26 cellular contexts compared by ENCODE assay signal in genomic region chr21:46416551-46416950, GRCh38. TPM values are rescaled to one million over a fixed set of nuclear protein-coding genes. Genes with fewer than 3 reads are reported as not detected.
DNase-seq lines count a peak whose midpoint lies in the region; ATAC-seq, FAIRE-seq and TF ChIP-seq lines count a peak whose summit lies in the region.
"Had no signal": no experiment of that assay in that cellular context is flagged by ENCODE, and none has a peak within 500 bp of the region (broad histone marks: within the 10 kb centered on the region; RNA-seq: fewer than 3 reads in every experiment).

No MANE protein-coding gene starts in this region.

- CTCF ChIA-PET in RWPE1 (lab: Yijun Ruan, JAX): no interaction called here

- DNase-seq in left cardiac atrium: peak; percentile 9
- no peak for DNase-seq in cardiac septum (ENCODE audit: low spot score)
- DNase-seq in RWPE1 (ENCODE audit: low spot score): no peak
- DNase-seq in kidney: peak; percentile 58
- peak; percentile 11 to 53 for DNase-seq in psoas muscle
- DNase-seq in HUDEP-2 (lab: John Stamatoyannopoulos, UW; ENCODE audit: unreplicated experiment in 76 of 76): no peak
- DNase-seq in testis: no peak
- no peak for DNase-seq in NCI-H526 (lab: John Stamatoyannopoulos, UW)
- DNase-seq: 8988T; ACHN; CD4-positive, alpha-beta memory T cell; DMS79 treated with DMSO at 0.1 percent for 48 hours; GF-D8; HCEC 1CT; Kasumi-1; NCI-H1092 treated with DMSO at 0.1 percent for 48 hours; NCI-H1436; NCI-H187 treated with DMSO at 0.1 percent for 48 hours; NCI-H2107; NCI-H446 treated with DMSO at 0.1 percent for 48 hours; NCI-H526 treated with DMSO at 0.1 percent for 48 hours; PC-9; SHP77 treated with DMSO at 0.1 percent for 48 hours had no signal

- H3K27ac ChIP-seq in RWPE1 (peak overlapping the region; percentile 23; the same call in 1 of the 2 replicates), kidney (ENCODE audit: low read depth in 2 of 2, low read length in 2 of 2) (no peak overlapping the region), psoas muscle (no peak overlapping the region), testis (no peak overlapping the region)
- H3K27ac ChIP-seq: PC-9, SK-N-MC had no signal

- H3K9me3 ChIP-seq in kidney (ENCODE audit: control insufficient read depth in 1 of 2, low read length in 2 of 2): no peaks in the 10 kb centered on the region
- H3K9me3 ChIP-seq in psoas muscle: no peaks in the 10 kb centered on the region
- no peaks in the 10 kb centered on the region for H3K9me3 ChIP-seq in testis

- FAIRE-seq in kidney (lab: Jason Lieb, UNC): no peak
- FAIRE-seq: GM12891, H1 had no signal

- H3K4me3 ChIP-seq in kidney (ENCODE audit: low read length in 2 of 2): no peak overlapping the region
- H3K4me3 ChIP-seq in psoas muscle: no peak overlapping the region
- H3K4me3 ChIP-seq in testis: no peak overlapping the region
- H3K4me3 ChIP-seq: PC-9, SK-N-MC had no signal

- no peak for TF ChIP-seq POLR2A in testis (IDR thresholded peaks at IDR 0.05)

- no peaks in the 10 kb centered on the region for H3K4me1 ChIP-seq in kidney (ENCODE audit: control insufficient read depth in 1 of 2, insufficient read depth in 1 of 2, low read depth in 1 of 2, low read length in 2 of 2)
- H3K4me1 ChIP-seq in psoas muscle: no peaks in the 10 kb centered on the region
- no peaks in the 10 kb centered on the region for H3K4me1 ChIP-seq in testis

- intact Hi-C loops in left cardiac atrium (cut with DNase I) (no loop called here), cardiac septum (cut with DNase I) (no loop called here), kidney (cut with DNase I) (no loop called here), psoas muscle (cut with DNase I) (no loop called here), testis (cut with DNase I; ENCODE audit: low total_unique reads) (no loop called here)

- H3K27me3 ChIP-seq in psoas muscle (ENCODE audit: insufficient read depth in 3 of 3, low read length in 2 of 3) (no peaks in the 10 kb centered on the region), testis (no peaks in the 10 kb centered on the region)

- POLR2A ChIA-PET in RWPE1 (lab: Yijun Ruan, JAX; ENCODE audit: low non-redundant PET): no interaction called here

- peaks cover 5 to 17% of the 10 kb centered on the region in 2 donors for H3K36me3 ChIP-seq in kidney (ENCODE audit: control insufficient read depth in 1 of 2, insufficient read depth in 2 of 2, low read length in 2 of 2)
- peaks cover 19 to 93% of the 10 kb centered on the region in 2 donors for H3K36me3 ChIP-seq in psoas muscle (ENCODE audit: insufficient read depth in 1 of 2, low read depth in 1 of 2)
- no peaks in the 10 kb centered on the region for H3K36me3 ChIP-seq in testis (ENCODE audit: low read depth, missing control alignments)

- TF ChIP-seq CTCF in RWPE1 (conservative IDR thresholded peaks at IDR 0.05; ENCODE audit: low read depth) (no peak), kidney (IDR thresholded peaks at IDR 0.05; ENCODE audit: borderline replicate concordance, extremely low read depth, insufficient read depth) (no peak), psoas muscle (IDR thresholded peaks at IDR 0.05) (no peak), testis (IDR thresholded peaks at IDR 0.05) (no peak)

- 86 to 95% (median 88%) methylated on average over 18 to 20 of the region's 20 CpGs for WGBS in psoas muscle, 3 donors
- 94 to 100% methylated on average over 6 to 20 of the region's 20 CpGs for WGBS in testis, 2 donors

- ATAC-seq in left cardiac atrium (no peak), psoas muscle (peak; percentile 3 to 14 (median 8))

- no peak overlapping the region for H3K9ac ChIP-seq in kidney (ENCODE audit: low read length in 2 of 2)

RNA-seq across cellular contexts. Expression of gene DIP2A, which starts 42.1 kb away (rescaled TPM):
- total RNA-seq in left cardiac atrium: 10 to 100 TPM; 27.2 to 33.0 TPM
- total RNA-seq in cardiac septum: 38.9 TPM
- 36.5 TPM for total RNA-seq in kidney
- polyA plus RNA-seq in kidney (ENCODE audit: insufficient read depth, low read depth, low replicate concordance): 8.7 TPM
- total RNA-seq in psoas muscle: 10 to 100 TPM in 3 of 4 donors, 1 to 10 TPM in 1; 8.9 to 12.2 (median 11.7) TPM
- 10 to 100 TPM in 1 of 3 donors, 1 to 10 TPM in 2; 7.3 to 11.0 (median 9.2) TPM for polyA plus RNA-seq in psoas muscle
- 100 to 1,000 TPM in 1 of 2 donors, 10 to 100 TPM in 1; 94.3 to 104 TPM for total RNA-seq in testis
- polyA plus RNA-seq in testis (ENCODE audit: insufficient read depth, low read depth, low replicate concordance): 42.5 TPM

Comparison
In these comparisons a context has a peak if more than half of its experiments do, and no peak if none do; other contexts are left out.
1. DNase-seq: peak in left cardiac atrium (single experiment), kidney (single experiment) and psoas muscle (2 of 2); none in cardiac septum (single experiment), RWPE1 (single experiment), HUDEP-2 (0 of 76), testis (single experiment) and NCI-H526 (0 of 2).
2. ATAC-seq: peak in psoas muscle (4 of 4); none in left cardiac atrium (0 of 2).